Comparison of ENCODE assay signal across 16 cellular contexts in the genomic region with DNA sequence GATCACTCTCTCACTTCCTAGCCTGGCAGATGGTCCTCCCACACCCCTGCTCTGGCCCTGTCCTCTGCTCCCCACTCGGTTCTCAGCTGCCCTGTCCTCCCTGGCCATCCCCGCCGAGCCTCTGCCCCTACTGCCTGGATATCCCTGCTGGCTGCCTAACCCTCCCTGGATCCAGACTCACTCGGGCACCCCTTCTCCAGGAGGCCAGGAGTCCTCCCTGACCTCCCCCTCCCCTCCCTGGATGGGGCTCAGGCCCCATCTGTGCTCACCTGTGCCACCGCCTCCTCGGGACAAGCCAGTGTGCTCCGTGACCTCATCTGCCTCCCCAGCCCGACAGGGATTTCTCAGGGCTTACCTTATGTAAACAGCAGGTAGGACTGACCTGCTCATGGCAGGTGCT.
DNase-seq lines count a peak whose midpoint lies in the region; ATAC-seq lines count a peak whose summit lies in the region.
"Had no signal": no experiment of that assay in that cellular context is flagged by ENCODE, and none has a peak within 500 bp of the region (broad histone marks: within the 10 kb centered on the region; RNA-seq: fewer than 3 reads in every experiment).

No MANE protein-coding gene starts in this region.

- ATAC-seq in GM18861 (IDR thresholded peaks at IDR 0.05; ENCODE audit: unreplicated experiment), result no peak
- ATAC-seq: HCT116 had no signal

- DNase-seq in NCI-H748 (lab: John Stamatoyannopoulos, UW; ENCODE audit: unreplicated experiment), result peak; percentile 17
- DNase-seq in NCI-H748 treated with DMSO at 0.1 percent for 48 hours (lab: John Stamatoyannopoulos, UW), result no peak
- DNase-seq in ecto neural progenitor cell (ENCODE audit: low spot score), result peak; percentile 31
- peak; percentile 82 for DNase-seq in mesenteric fat pad (ENCODE audit: low spot score)
- DNase-seq in DMS 273 (lab: John Stamatoyannopoulos, UW; ENCODE audit: unreplicated experiment), result no peak
- DNase-seq in stimulated activated CD4-positive, alpha-beta T cell treated with anti-CD3 and anti-CD28 coated beads, Interleukin-12 subunit alpha, Interleukin-12 subunit beta, amount 100 ng/mL, for 4 hours, result no peak
- no peak for DNase-seq in NCI-H1105 (lab: John Stamatoyannopoulos, UW)
- DNase-seq: Calu3; CD4-positive, alpha-beta T cell; CD8-positive, alpha-beta memory T cell; COR-L47; DND-41; GM23248; H9 had no signal

Comparison
In these comparisons a context has a peak if more than half of its experiments do, and no peak if none do; other contexts are left out.
1. DNase-seq: peak in NCI-H748 (single experiment), ecto neural progenitor cell (single experiment) and mesenteric fat pad (single experiment); none in NCI-H748 treated with DMSO at 0.1 percent for 48 hours (single experiment), DMS 273 (single experiment), stimulated activated CD4-positive, alpha-beta T cell treated with anti-CD3 and anti-CD28 coated beads, Interleukin-12 subunit alpha, Interleukin-12 subunit beta, amount 100 ng/mL, for 4 hours (single experiment) and NCI-H1105 (single experiment).